Comparison of ENCODE assay signal across 8 cellular contexts in the genomic region with DNA sequence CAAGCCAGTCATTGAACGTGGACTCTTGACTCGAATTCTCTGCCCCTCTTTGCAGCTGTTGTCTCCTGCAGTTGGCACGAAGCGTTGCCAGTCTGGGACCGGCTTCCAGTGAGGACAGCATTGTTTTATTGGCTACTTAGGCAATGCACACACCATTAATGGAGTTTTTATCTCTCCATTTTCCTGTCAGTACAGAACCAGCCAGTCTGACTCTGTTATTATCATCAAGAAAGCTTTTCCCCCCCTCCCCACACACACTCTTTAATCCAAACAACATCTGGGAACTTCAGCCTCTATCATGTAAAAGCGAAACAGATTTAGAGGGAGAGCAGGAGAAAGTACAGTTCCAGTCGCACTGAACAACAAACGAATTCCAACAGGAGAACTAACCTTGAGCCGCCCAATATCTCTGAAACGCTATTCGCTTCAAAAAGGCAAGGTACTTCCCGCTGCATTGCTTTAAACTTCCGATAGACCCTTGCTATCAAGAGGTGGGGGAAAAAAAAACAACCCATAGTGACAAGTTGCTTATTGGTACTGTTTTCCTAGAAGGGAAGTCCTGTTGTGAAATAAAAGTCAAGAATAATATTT. TPM values are rescaled to one million over a fixed set of nuclear protein-coding genes. Genes with fewer than 3 reads are reported as not detected.
DNase-seq lines count a peak whose midpoint lies in the region; ATAC-seq and TF ChIP-seq lines count a peak whose summit lies in the region.

No MANE protein-coding gene starts in this region.

- H3K4me1 Mint-ChIP-seq in type B pancreatic cell (ENCODE audit: unreplicated experiment) = peaks cover 47% of the 10 kb centered on the region

- H3K36me3 ChIP-seq in BE2C (no peaks in the 10 kb centered on the region), body of pancreas (replicated peaks in 1 of 2; ENCODE audit: insufficient read depth in 1 of 2, low read depth in 2 of 2) (no peaks in the 10 kb centered on the region), right lobe of liver (no peaks in the 10 kb centered on the region), Karpas-422 (ENCODE audit: insufficient read depth, low read length) (no peaks in the 10 kb centered on the region)

- H3K27ac ChIP-seq in body of pancreas (peak overlapping the region; percentile 71 to 91 (median 79)), right lobe of liver (peak overlapping the region; percentile 72 to 80 (median 77)), Karpas-422 (ENCODE audit: low read length) (no peak overlapping the region)

- H4K20me1 ChIP-seq in Karpas-422 (ENCODE audit: insufficient read depth, low read depth, low read length) = no peaks in the 10 kb centered on the region

- no peak for TF ChIP-seq CTCF in BE2C (IDR thresholded peaks at IDR 0.05; ENCODE audit: low read depth, low read length)
- TF ChIP-seq CTCF in body of pancreas (IDR thresholded peaks at IDR 0.05) = no peak
- TF ChIP-seq CTCF in right lobe of liver (IDR thresholded peaks at IDR 0.05) = no peak
- no peak for TF ChIP-seq CTCF in type B pancreatic cell (conservative IDR thresholded peaks at IDR 0.05)

- H3K4me3 ChIP-seq in BE2C (ENCODE audit: low read depth, low read length) (peak overlapping the region; percentile 37), body of pancreas (no peak overlapping the region), right lobe of liver (peak overlapping the region; percentile 6 to 30 (median 28)), Karpas-422 (ENCODE audit: low read length) (no peak overlapping the region)

- H3K9ac ChIP-seq in Karpas-422 (ENCODE audit: low read length) = no peak overlapping the region

- H3K9me2 ChIP-seq in Karpas-422 (replicated peaks; ENCODE audit: insufficient read depth, low read length) = no peaks in the 10 kb centered on the region

- no peak overlapping the region for H3K4me2 ChIP-seq in Karpas-422 (ENCODE audit: low read depth, low read length, poor library complexity, severe bottlenecking)

- intact Hi-C loops in body of pancreas (cut with DNase I) (no loop called here), right lobe of liver (cut with DNase I) (no loop called here)

- no peak overlapping the region for H2AFZ ChIP-seq in Karpas-422 (ENCODE audit: low read length)

- WGBS in body of pancreas, 2 donors = 2 to 3% methylated on average over 13 of the region's 13 CpGs
- WGBS in right lobe of liver (ENCODE audit: insufficient coverage, low coverage, low lambda C conversion rate, missing lambda C conversion rate) = 11% methylated on average over 12 of the region's 13 CpGs

- peaks cover 8% of the 10 kb centered on the region; the same call in 1 of the 2 replicates for H3K4me1 ChIP-seq in BE2C
- peaks cover 67% of the 10 kb centered on the region for H3K4me1 ChIP-seq in body of pancreas
- peaks cover 0 to 80% (median 45%) of the 10 kb centered on the region in 4 donors for H3K4me1 ChIP-seq in right lobe of liver
- H3K4me1 ChIP-seq in Karpas-422 (ENCODE audit: low read length) = no peaks in the 10 kb centered on the region

- no peaks in the 10 kb centered on the region for H3K36me3 Mint-ChIP-seq in type B pancreatic cell

- peak in 1 of 3 donors; percentile 22 for TF ChIP-seq POLR2A in body of pancreas (IDR thresholded peaks at IDR 0.05)
- TF ChIP-seq POLR2A in right lobe of liver (IDR thresholded peaks at IDR 0.05) = no peak

- H3K9me3 ChIP-seq in BE2C (no peaks in the 10 kb centered on the region), body of pancreas (no peaks in the 10 kb centered on the region), right lobe of liver (no peaks in the 10 kb centered on the region), Karpas-422 (ENCODE audit: low read length) (no peaks in the 10 kb centered on the region)

- no peaks in the 10 kb centered on the region for H3K27me3 Mint-ChIP-seq in type B pancreatic cell

- H3K9me3 Mint-ChIP-seq in type B pancreatic cell = no peaks in the 10 kb centered on the region

- H3K27ac Mint-ChIP-seq in type B pancreatic cell = peak overlapping the region; percentile 87

- peak; percentile 67 for DNase-seq in BE2C
- DNase-seq in NCI-H1092 treated with DMSO at 0.1 percent for 48 hours (lab: John Stamatoyannopoulos, UW) = peak; percentile 70
- DNase-seq in body of pancreas = peak; percentile 44 to 60 (median 52)
- DNase-seq in right lobe of liver = peak; percentile 39 to 73 (median 70)
- no peak for DNase-seq in type B pancreatic cell (ENCODE audit: extremely low spot score, unreplicated experiment)
- DNase-seq in Karpas-422 = no peak
- no peak for DNase-seq in Kasumi-1 (lab: John Stamatoyannopoulos, UW)

- ATAC-seq in body of pancreas (peak; percentile 39), right lobe of liver (peak; percentile 22 to 45 (median 33)), HG03342 (IDR thresholded peaks at IDR 0.05; ENCODE audit: unreplicated experiment) (no peak)

- no peaks in the 10 kb centered on the region for H3K27me3 ChIP-seq in BE2C
- no peaks in the 10 kb centered on the region for H3K27me3 ChIP-seq in body of pancreas
- H3K27me3 ChIP-seq in right lobe of liver = no peaks in the 10 kb centered on the region
- no peaks in the 10 kb centered on the region for H3K27me3 ChIP-seq in Karpas-422 (ENCODE audit: low read length)

- H3K4me3 Mint-ChIP-seq in type B pancreatic cell = peak overlapping the region; percentile 70

- H3K79me2 ChIP-seq in Karpas-422 (ENCODE audit: low read length) = no peaks in the 10 kb centered on the region

RNA-seq across cellular contexts. Expression of a gene that starts 38.2 kb away (rescaled TPM):
- 8.5 TPM for polyA plus RNA-seq in BE2C (2012; ENCODE audit: insufficient read depth, insufficient read length, low read depth)
- 10 to 100 TPM; 14.0 to 18.5 TPM for total RNA-seq in body of pancreas
- 10 to 100 TPM; 10.9 to 25.1 (median 14.6) TPM for total RNA-seq in right lobe of liver
- 13.1 and 14.3 TPM in 2 replicates for total RNA-seq in type B pancreatic cell (ENCODE audit: low replicate concordance)
- 0.07 and 0.22 TPM in 2 replicates for total RNA-seq in Karpas-422 (2014; rRNA removed; shearing (Covaris generic); ENCODE audit: low replicate concordance)

Comparison
In these comparisons a context has a peak if more than half of its experiments do, and no peak if none do; other contexts are left out.
1. DNase-seq: peak in BE2C (single experiment), NCI-H1092 treated with DMSO at 0.1 percent for 48 hours (single experiment), body of pancreas (4 of 4) and right lobe of liver (3 of 3); none in type B pancreatic cell (single experiment), Karpas-422 (single experiment) and Kasumi-1 (0 of 2).
2. H3K4me3 ChIP-seq: peak in BE2C (single experiment) and right lobe of liver (3 of 3); none in body of pancreas (0 of 2) and Karpas-422 (single experiment).